Comparison of ENCODE assay signal across 11 cellular contexts in the genomic region with DNA sequence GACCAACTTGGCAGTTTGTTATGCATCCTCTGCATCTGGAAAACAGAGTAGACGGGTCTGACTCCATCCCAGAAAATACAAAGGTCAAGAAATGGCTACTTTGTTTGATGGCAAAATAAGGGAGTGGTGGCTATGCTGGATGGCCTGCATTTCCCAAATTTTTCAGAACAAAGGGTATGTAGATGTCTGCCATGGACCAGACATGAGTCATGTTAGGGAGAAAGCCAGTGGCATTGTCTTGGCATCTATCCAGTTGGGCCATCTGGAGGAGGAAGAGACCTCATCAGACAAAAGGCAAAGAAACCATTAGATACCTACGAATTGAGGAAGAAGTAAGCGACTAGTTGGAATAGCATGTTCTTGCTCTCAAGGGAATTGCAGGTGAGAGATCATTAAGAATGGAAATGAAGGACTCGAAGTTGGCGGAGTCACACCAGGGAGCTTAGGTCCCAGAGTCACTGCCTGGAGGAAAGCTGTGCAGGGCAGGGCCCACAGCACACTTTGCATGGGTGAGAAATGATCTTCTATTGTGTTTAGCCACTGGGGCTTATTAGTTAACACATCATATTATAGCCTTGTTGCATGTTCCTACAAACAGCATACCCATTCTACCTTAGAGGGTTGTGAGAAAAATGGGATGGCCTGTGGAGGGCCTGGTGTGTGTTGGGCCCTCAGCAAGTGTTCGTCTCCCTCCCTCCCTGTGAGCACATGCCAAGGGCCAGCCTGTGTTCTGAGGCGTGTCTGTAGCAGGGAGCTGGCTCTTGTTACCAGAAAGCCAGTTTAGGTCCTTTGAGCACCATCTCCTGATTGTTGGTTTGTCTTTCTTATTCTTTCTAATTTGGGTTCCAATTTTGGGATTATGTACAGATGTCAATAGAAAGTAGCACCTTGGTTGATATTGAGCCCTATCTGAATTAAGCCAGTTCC.
DNase-seq lines count a peak whose midpoint lies in the region; ATAC-seq and TF ChIP-seq lines count a peak whose summit lies in the region.
"Had no signal": no experiment of that assay in that cellular context is flagged by ENCODE, and none has a peak within 500 bp of the region (broad histone marks: within the 10 kb centered on the region; RNA-seq: fewer than 3 reads in every experiment).

No MANE protein-coding gene starts in this region.

- H3K9me3 Mint-ChIP-seq in activated CD4-positive, alpha-beta memory T cell treated with anti-CD3 and anti-CD28 coated beads, Interleukin-2, amount 10 ng/mL, durations not matched to agents 7 days and 5 days, result no peaks in the 10 kb centered on the region
- H3K9me3 Mint-ChIP-seq: CD4-positive, alpha-beta T cell had no signal

- TF ChIP-seq CTCF in RWPE1 (conservative IDR thresholded peaks at IDR 0.05; ENCODE audit: low read depth) (no peak), lower leg skin (IDR thresholded peaks at IDR 0.05) (no peak)

- CTCF ChIA-PET in RWPE1 (lab: Yijun Ruan, JAX), result interaction anchor here (0.6 kb wide), 1 partner anchor 400 kb away, joined by 3 read pairs; no protein-coding TSS in a partner anchor
- CTCF ChIA-PET in activated CD4-positive, alpha-beta memory T cell treated with anti-CD3 and anti-CD28 coated beads, Interleukin-2, amount 10 ng/mL, durations not matched to agents 7 days and 5 days (lab: Charles Lee), result no interaction called here

- DNase-seq in A172 (ENCODE audit: low spot score) (peak; percentile 66), GM04503 (ENCODE audit: low read depth) (peak; percentile 35), RWPE1 (ENCODE audit: low spot score) (peak; percentile 51), fibroblast of peridontal ligament (ENCODE audit: extremely low read depth) (peak; percentile 62), lower leg skin (ENCODE audit: low spot score in 2 of 2) (no peak), DMS79 treated with DMSO at 0.1 percent for 48 hours (lab: John Stamatoyannopoulos, UW) (no peak)
- DNase-seq in activated CD4-positive, alpha-beta memory T cell treated with anti-CD3 and anti-CD28 coated beads, Interleukin-2, amount 10 ng/mL, durations not matched to agents 7 days and 5 days, result no peak
- DNase-seq: CD4-positive, alpha-beta T cell; NCI-H510A treated with DMSO at 0.1 percent for 48 hours had no signal

- no peak overlapping the region for H3K27ac Mint-ChIP-seq in activated CD4-positive, alpha-beta memory T cell treated with anti-CD3 and anti-CD28 coated beads, Interleukin-2, amount 10 ng/mL, durations not matched to agents 7 days and 5 days
- H3K27ac Mint-ChIP-seq: CD4-positive, alpha-beta T cell had no signal

- no peak for ATAC-seq in GM19463 (IDR thresholded peaks at IDR 0.05; ENCODE audit: unreplicated experiment)

- no peak overlapping the region for H3K4me3 Mint-ChIP-seq in activated CD4-positive, alpha-beta memory T cell treated with anti-CD3 and anti-CD28 coated beads, Interleukin-2, amount 10 ng/mL, durations not matched to agents 7 days and 5 days
- H3K4me3 Mint-ChIP-seq: CD4-positive, alpha-beta T cell had no signal

- POLR2A ChIA-PET in RWPE1 (lab: Yijun Ruan, JAX; ENCODE audit: low non-redundant PET), result no interaction called here
- POLR2A ChIA-PET in activated CD4-positive, alpha-beta memory T cell treated with anti-CD3 and anti-CD28 coated beads, Interleukin-2, amount 10 ng/mL, durations not matched to agents 7 days and 5 days (lab: Charles Lee), result no interaction called here

- WGBS in lower leg skin, 2 donors, result 85 to 91% methylated on average over 7 of the region's 7 CpGs

- intact Hi-C loops in lower leg skin (cut with DNase I; ENCODE audit: low total_unique reads), result loop anchor here (10.0 kb wide), 1 partner anchor 775 kb away; no protein-coding TSS in a partner anchor

- H3K36me3 Mint-ChIP-seq in activated CD4-positive, alpha-beta memory T cell treated with anti-CD3 and anti-CD28 coated beads, Interleukin-2, amount 10 ng/mL, durations not matched to agents 7 days and 5 days (ENCODE audit: low read depth), result no peaks in the 10 kb centered on the region

- no peak overlapping the region for H3K4me3 ChIP-seq in lower leg skin (ENCODE audit: low read depth, poor library complexity, severe bottlenecking)

- H3K4me1 Mint-ChIP-seq in activated CD4-positive, alpha-beta memory T cell treated with anti-CD3 and anti-CD28 coated beads, Interleukin-2, amount 10 ng/mL, durations not matched to agents 7 days and 5 days, result no peaks in the 10 kb centered on the region

- H3K27me3 Mint-ChIP-seq in activated CD4-positive, alpha-beta memory T cell treated with anti-CD3 and anti-CD28 coated beads, Interleukin-2, amount 10 ng/mL, durations not matched to agents 7 days and 5 days, result no peaks in the 10 kb centered on the region
- H3K27me3 Mint-ChIP-seq: CD4-positive, alpha-beta T cell had no signal

- TF ChIP-seq POLR2A in lower leg skin (IDR thresholded peaks at IDR 0.05), result no peak

- H3K27ac ChIP-seq in RWPE1, result no peak overlapping the region
- H3K27ac ChIP-seq: HL-60 had no signal

Comparison
In these comparisons a context has a peak if more than half of its experiments do, and no peak if none do; other contexts are left out.
1. DNase-seq: peak in A172 (single experiment), GM04503 (single experiment), RWPE1 (single experiment) and fibroblast of peridontal ligament (single experiment); none in lower leg skin (0 of 2), DMS79 treated with DMSO at 0.1 percent for 48 hours (single experiment) and activated CD4-positive, alpha-beta memory T cell treated with anti-CD3 and anti-CD28 coated beads, Interleukin-2, amount 10 ng/mL, durations not matched to agents 7 days and 5 days (single experiment).